ENCODE assay signal across 21 cellular contexts in genomic region chr7:150732786-150733733, GRCh38. TPM values are rescaled to one million over a fixed set of nuclear protein-coding genes. Genes with fewer than 3 reads are reported as not detected.
A peak's percentile ranks its signal among the peaks of the same experiment; 100 is the strongest.
DNase-seq lines count a peak whose midpoint lies in the region; ATAC-seq, FAIRE-seq and TF ChIP-seq lines count a peak whose summit lies in the region.
"Had no signal": no experiment of that assay in that cellular context is flagged by ENCODE, and none has a peak within 500 bp of the region (broad histone marks: within the 10 kb centered on the region; RNA-seq: fewer than 3 reads in every experiment).

No MANE protein-coding gene starts in this region.

- peaks cover 6% of the 10 kb centered on the region for H3K9me3 Mint-ChIP-seq in CD4-positive, alpha-beta T cell
- H3K9me3 Mint-ChIP-seq in activated T-helper 17 cell treated with anti-CD3 and anti-CD28 coated beads, Interleukin-2, amount 50 U/mL, for 72 hours, result peaks cover 7% of the 10 kb centered on the region

- peak; percentile 14 for ATAC-seq in CD4-positive, alpha-beta T cell (ENCODE audit: poor library complexity)
- peak; percentile 58 for ATAC-seq in activated T-helper 17 cell treated with anti-CD3 and anti-CD28 coated beads, Interleukin-2, amount 50 U/mL, for 72 hours (replicated peaks)
- no peak for ATAC-seq in lower lobe of right lung
- ATAC-seq: heart left ventricle, left ventricle myocardium superior, SK-N-SH treated with all-trans-retinoic acid at 6 μM for 48 hours had no signal

- peak overlapping the region; percentile 87 for H3K27ac Mint-ChIP-seq in CD4-positive, alpha-beta T cell
- H3K27ac Mint-ChIP-seq in activated T-helper 17 cell treated with anti-CD3 and anti-CD28 coated beads, Interleukin-2, amount 50 U/mL, for 72 hours, result peak overlapping the region; percentile 97

- H3K4me1 ChIP-seq in lower lobe of right lung, result peaks cover 6% of the 10 kb centered on the region
- H3K4me1 ChIP-seq: thyroid gland had no signal

- no peak for TF ChIP-seq POLR2A in GM12891 (IDR thresholded peaks at IDR 0.05; ENCODE audit: low read depth, low read length)

- peaks cover 34% of the 10 kb centered on the region for H3K36me3 Mint-ChIP-seq in CD4-positive, alpha-beta T cell (ENCODE audit: low read depth)
- peaks cover 34% of the 10 kb centered on the region for H3K36me3 Mint-ChIP-seq in activated T-helper 17 cell treated with anti-CD3 and anti-CD28 coated beads, Interleukin-2, amount 50 U/mL, for 72 hours (ENCODE audit: low read depth)

- POLR2A ChIA-PET in CD4-positive, alpha-beta T cell (lab: Charles Lee), result interaction anchor here (0.7 to 6.6 kb wide), 16 partner anchors 10 to 251 kb away, joined by 3 to 58 read pairs (median 3); partner anchors contain the start of genes GIMAP1 and GIMAP7

- H3K9me3 ChIP-seq in CD4-positive, alpha-beta T cell (ENCODE audit: control insufficient read depth, low read length), result peaks cover 8% of the 10 kb centered on the region
- H3K9me3 ChIP-seq in lower lobe of right lung, result peaks cover 7% of the 10 kb centered on the region
- H3K9me3 ChIP-seq: thyroid gland had no signal

- intact Hi-C loops in CD4-positive, alpha-beta T cell (cut with DNase I, micrococcal nuclease), result no loop called here
- intact Hi-C loops in lower lobe of right lung (cut with DNase I), result no loop called here

- DNase-seq in CD4-positive, alpha-beta T cell, result no peak
- DNase-seq in GM12891 (ENCODE audit: insufficient read length, low spot score), result no peak
- peak; percentile 22 for DNase-seq in islet precursor cell
- no peak for DNase-seq in HuH-7.5 (ENCODE audit: low spot score)
- DNase-seq in NCI-H1436 (lab: John Stamatoyannopoulos, UW), result no peak
- DNase-seq in lower lobe of right lung, result no peak
- DNase-seq: activated CD4-positive, alpha-beta T cell treated with anti-CD3 and anti-CD28 coated beads for 48 hours; activated effector memory CD4-positive, alpha-beta T cell treated with Interleukin-2 at 50 U/mL for 16 hours; EL; heart left ventricle; KG1; left ventricle myocardium superior; MV-4-11; NCI-H187; NCI-H345; NK-92 treated with Interleukin-12 subunit alpha and Interleukin-12 subunit beta, amount 100 ng/mL, for 24 hours; retina; thyroid gland had no signal

- no peak for TF ChIP-seq CTCF in CD4-positive, alpha-beta T cell (IDR thresholded peaks at IDR 0.05)
- no peak for TF ChIP-seq CTCF in lower lobe of right lung (IDR thresholded peaks at IDR 0.05)

- peaks cover 80% of the 10 kb centered on the region for H3K4me1 Mint-ChIP-seq in CD4-positive, alpha-beta T cell (ENCODE audit: low read depth)
- peaks cover 55% of the 10 kb centered on the region for H3K4me1 Mint-ChIP-seq in activated T-helper 17 cell treated with anti-CD3 and anti-CD28 coated beads, Interleukin-2, amount 50 U/mL, for 72 hours

- H3K4me3 ChIP-seq in lower lobe of right lung, result no peak overlapping the region
- H3K4me3 ChIP-seq: heart left ventricle, thyroid gland had no signal

- no peaks in the 10 kb centered on the region for H3K36me3 ChIP-seq in lower lobe of right lung
- H3K36me3 ChIP-seq: heart left ventricle, thyroid gland had no signal

- no peaks in the 10 kb centered on the region for H3K27me3 Mint-ChIP-seq in CD4-positive, alpha-beta T cell
- no peaks in the 10 kb centered on the region for H3K27me3 Mint-ChIP-seq in activated T-helper 17 cell treated with anti-CD3 and anti-CD28 coated beads, Interleukin-2, amount 50 U/mL, for 72 hours

- no peaks in the 10 kb centered on the region for H3K27me3 ChIP-seq in CD4-positive, alpha-beta T cell (ENCODE audit: control insufficient read depth, insufficient read depth, low read length)
- no peaks in the 10 kb centered on the region for H3K27me3 ChIP-seq in lower lobe of right lung (ENCODE audit: low read depth)
- H3K27me3 ChIP-seq: heart left ventricle, thyroid gland had no signal

- peak overlapping the region; percentile 17 for H3K4me3 Mint-ChIP-seq in CD4-positive, alpha-beta T cell
- peak overlapping the region; percentile 89 for H3K4me3 Mint-ChIP-seq in activated T-helper 17 cell treated with anti-CD3 and anti-CD28 coated beads, Interleukin-2, amount 50 U/mL, for 72 hours

- H3K27ac ChIP-seq in CD4-positive, alpha-beta T cell (ENCODE audit: low read depth, low read length), result peak overlapping the region; percentile 60
- H3K27ac ChIP-seq in lower lobe of right lung, result no peak overlapping the region
- H3K27ac ChIP-seq: thyroid gland had no signal

- peak; percentile 9 for FAIRE-seq in GM12891 (lab: Jason Lieb, UNC)

- CTCF ChIA-PET in CD4-positive, alpha-beta T cell (lab: Charles Lee), result interaction anchor here (0.7 to 4.5 kb wide), 8 partner anchors 8 to 284 kb away, joined by 3 to 27 read pairs (median 4); partner anchors contain the start of gene GIMAP1

TF ChIP-seq in GM12891, 5 proteins besides CTCF, POLR2A, EP300 and RAD21:
- TF ChIP-seq SPI1 (IDR thresholded peaks at IDR 0.05; ENCODE audit: low read depth, low read length), result no peak
- TF ChIP-seq POLR2AphosphoS5 (IDR thresholded peaks at IDR 0.05; ENCODE audit: low read depth, low read length), result no peak
- no peak for TF ChIP-seq PAX5 (IDR thresholded peaks at IDR 0.05; ENCODE audit: insufficient read depth, low read length, severe bottlenecking)
- no peak for TF ChIP-seq TAF1 (IDR thresholded peaks at IDR 0.05; ENCODE audit: low read depth, low read length)
- no peak for TF ChIP-seq POU2F2 (IDR thresholded peaks at IDR 0.05; ENCODE audit: low read depth, low read length)

RNA-seq across cellular contexts. Expression of gene GIMAP5, which starts 4.2 kb away (rescaled TPM):
- 10 to 100 TPM; 31.3 to 35.2 TPM for total RNA-seq in CD4-positive, alpha-beta T cell
- polyA plus RNA-seq in GM12891 (2012; ENCODE audit: low read depth, missing spikeins), result 20.0 TPM
- 100 to 1,000 TPM; 106 to 142 TPM for total RNA-seq in activated T-helper 17 cell treated with anti-CD3 and anti-CD28 coated beads, Interleukin-2, amount 50 U/mL, for 72 hours
- total RNA-seq in lower lobe of right lung, result 31.9 TPM
- total RNA-seq: RPMI7951 had no signal

RNA-seq across cellular contexts. Expression of gene GIMAP1, which starts 16.6 kb away (rescaled TPM):
- 1 to 10 TPM; 8.0 to 8.1 TPM for total RNA-seq in CD4-positive, alpha-beta T cell
- polyA plus RNA-seq in GM12891 (2012; ENCODE audit: low read depth, missing spikeins), result 1.2 TPM
- total RNA-seq in activated T-helper 17 cell treated with anti-CD3 and anti-CD28 coated beads, Interleukin-2, amount 50 U/mL, for 72 hours, result 1 to 10 TPM; 5.1 to 5.6 TPM
- 18.8 TPM for total RNA-seq in lower lobe of right lung
- total RNA-seq: RPMI7951 had no signal

RNA-seq across cellular contexts. Expression of gene GIMAP2, which starts 47.6 kb away (rescaled TPM):
- 10 to 100 TPM; 64.1 to 65.1 TPM for total RNA-seq in CD4-positive, alpha-beta T cell
- polyA plus RNA-seq in GM12891 (2012; ENCODE audit: low read depth, missing spikeins), result 25.9 TPM
- total RNA-seq in activated T-helper 17 cell treated with anti-CD3 and anti-CD28 coated beads, Interleukin-2, amount 50 U/mL, for 72 hours, result 10 to 100 TPM; 29.1 to 44.9 TPM
- total RNA-seq in lower lobe of right lung, result 46.9 TPM

Comparison
In these comparisons a context has a peak if more than half of its experiments do, and no peak if none do; other contexts are left out.
1. ATAC-seq: peak in CD4-positive, alpha-beta T cell (single experiment) and activated T-helper 17 cell treated with anti-CD3 and anti-CD28 coated beads, Interleukin-2, amount 50 U/mL, for 72 hours (single experiment); none in lower lobe of right lung (0 of 2).